ENCODE assay signal across 23 cellular contexts in genomic region chr5:5231576-5231975, GRCh38.
"Had no signal": no experiment of that assay in that cellular context is flagged by ENCODE, and none has a peak within 500 bp of the region (broad histone marks: within the 10 kb centered on the region; RNA-seq: fewer than 3 reads in every experiment).

No MANE protein-coding gene starts in this region.

- H3K4me3 ChIP-seq: cardiac muscle cell had no signal

- H3K36me3 Mint-ChIP-seq: activated CD4-positive, alpha-beta memory T cell treated with anti-CD3 and anti-CD28 coated beads for 36 hours; activated naive CD8-positive, alpha-beta T cell had no signal

- H3K4me1 Mint-ChIP-seq: activated B cell treated with CpG ODN at 0.5 μM for 24 hours; activated CD4-positive, alpha-beta T cell treated with anti-CD3 and anti-CD28 coated beads, Interleukin-2, amount 10 ng/mL, durations not matched to agents 7 days and 5 days; T-helper 17 cell had no signal

- FAIRE-seq: TTC549 had no signal

- DNase-seq: activated B cell treated with CpG ODN at 0.5 μM for 24 hours; activated CD4-positive, alpha-beta memory T cell treated with anti-CD3 and anti-CD28 coated beads for 36 hours; activated CD4-positive, alpha-beta T cell treated with anti-CD3 and anti-CD28 coated beads, Interleukin-2, amount 10 ng/mL, durations not matched to agents 7 days and 5 days; activated CD8-positive, alpha-beta memory T cell treated with anti-CD3 and anti-CD28 coated beads for 24 hours; activated effector memory CD4-positive, alpha-beta T cell treated with anti-CD3 and anti-CD28 coated beads, Interleukin-2, amount 50 U/mL, for 16 hours; activated naive CD4-positive, alpha-beta T cell treated with Interleukin-2 at 50 U/mL for 16 hours; activated T-cell treated with anti-CD3 and anti-CD28 coated beads, Interleukin-2, amount 50 U/mL, for 4 hours; amygdala; brain microvascular endothelial cell; Kasumi-1; KBM-7; NCI-H1048; NCI-H146; NCI-H187 treated with DMSO at 0.1 percent for 48 hours; NCI-H2081 treated with DMSO at 0.1 percent for 48 hours; NCI-H446; NCI-H524; PC-3; T-helper 17 cell; T1000 had no signal

- H3K27me3 Mint-ChIP-seq: activated B cell treated with CpG ODN at 0.5 μM for 24 hours; activated CD4-positive, alpha-beta memory T cell treated with anti-CD3 and anti-CD28 coated beads for 36 hours; activated CD4-positive, alpha-beta T cell treated with anti-CD3 and anti-CD28 coated beads, Interleukin-2, amount 10 ng/mL, durations not matched to agents 7 days and 5 days; activated naive CD8-positive, alpha-beta T cell had no signal

- H3K27ac ChIP-seq: brain microvascular endothelial cell, cardiac muscle cell had no signal

- H3K27ac Mint-ChIP-seq: activated B cell treated with CpG ODN at 0.5 μM for 24 hours; activated CD4-positive, alpha-beta memory T cell treated with anti-CD3 and anti-CD28 coated beads for 36 hours; activated CD4-positive, alpha-beta T cell treated with anti-CD3 and anti-CD28 coated beads, Interleukin-2, amount 10 ng/mL, durations not matched to agents 7 days and 5 days; activated naive CD8-positive, alpha-beta T cell; T-helper 17 cell had no signal

- H3K36me3 ChIP-seq: brain microvascular endothelial cell, cardiac muscle cell had no signal

- H3K27me3 ChIP-seq: brain microvascular endothelial cell, cardiac muscle cell had no signal

- H3K4me3 Mint-ChIP-seq: activated B cell treated with CpG ODN at 0.5 μM for 24 hours; activated CD4-positive, alpha-beta memory T cell treated with anti-CD3 and anti-CD28 coated beads for 36 hours; activated CD4-positive, alpha-beta T cell treated with anti-CD3 and anti-CD28 coated beads, Interleukin-2, amount 10 ng/mL, durations not matched to agents 7 days and 5 days; activated naive CD8-positive, alpha-beta T cell; activated T-cell treated with anti-CD3 and anti-CD28 coated beads, Interleukin-2, amount 50 U/mL, for 4 hours; T-helper 17 cell had no signal

- H3K9me3 Mint-ChIP-seq: activated B cell treated with CpG ODN at 0.5 μM for 24 hours; activated CD4-positive, alpha-beta T cell treated with anti-CD3 and anti-CD28 coated beads, Interleukin-2, amount 10 ng/mL, durations not matched to agents 7 days and 5 days had no signal
